Comparison of ENCODE assay signal across 1 cellular context in the genomic region with DNA sequence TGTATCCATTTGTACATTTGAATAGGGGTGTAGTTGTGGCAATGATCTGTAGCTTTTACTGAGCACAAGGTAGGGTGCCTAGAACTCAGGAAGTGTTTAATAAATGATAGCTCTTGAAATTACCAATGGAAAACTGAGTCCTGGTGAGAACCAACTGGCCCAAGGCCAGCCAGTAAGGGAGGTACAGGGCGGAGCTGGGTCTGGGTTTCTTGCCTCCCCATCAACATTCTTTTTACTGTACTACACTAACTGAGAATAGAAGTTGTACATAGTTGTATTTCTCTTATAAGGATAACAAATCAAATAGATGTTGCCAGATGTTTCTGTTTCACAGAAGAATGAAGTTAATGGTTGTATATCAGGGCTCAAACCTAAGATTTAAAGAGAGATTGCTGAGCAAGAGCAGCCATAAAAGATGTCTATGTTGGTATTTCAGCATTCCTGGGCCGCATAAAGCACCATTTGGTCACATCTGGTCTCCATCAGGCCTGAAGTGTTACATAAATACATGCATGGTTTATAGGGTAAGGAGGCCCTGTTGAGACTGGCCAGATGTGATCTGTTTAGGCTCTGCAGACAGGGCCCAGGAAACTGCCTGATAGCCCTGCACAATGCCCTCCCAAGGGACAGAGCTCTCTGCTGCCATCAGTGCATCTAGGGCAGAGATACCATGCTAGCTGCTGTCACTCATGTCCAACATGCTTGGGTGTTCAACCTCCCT.
A peak's percentile ranks its signal among the peaks of the same experiment; 100 is the strongest.
TF ChIP-seq lines count a peak whose summit lies in the region.

No MANE protein-coding gene starts in this region.

TF ChIP-seq in SK-N-SH treated with all-trans-retinoic acid at 6 μM for 48 hours, 23 proteins besides CTCF, POLR2A, EP300 and RAD21 (continued from another document):
- TF ChIP-seq POU6F1 (CRISPR knock-in tag; IDR thresholded peaks at IDR 0.05; ENCODE audit: borderline replicate concordance, low read depth) (no peak), ZNF8 (CRISPR knock-in tag; IDR thresholded peaks at IDR 0.05) (peak; percentile 18; the same call in 1 of the 2 replicates), PPARA (CRISPR knock-in tag; IDR thresholded peaks at IDR 0.05; ENCODE audit: borderline replicate concordance) (no peak), BACH2 (CRISPR knock-in tag; IDR thresholded peaks at IDR 0.05; ENCODE audit: borderline replicate concordance) (0 out of 2 replicates have a peak, but pooled peaks have one; percentile 17), TOX (CRISPR knock-in tag; IDR thresholded peaks at IDR 0.05; ENCODE audit: borderline replicate concordance) (no peak), ESRRG (CRISPR knock-in tag; IDR thresholded peaks at IDR 0.05) (no peak), ZFP30 (CRISPR knock-in tag; IDR thresholded peaks at IDR 0.05) (no peak), TSHZ2 (CRISPR knock-in tag; IDR thresholded peaks at IDR 0.05) (peak; percentile 99), ZFP3 (CRISPR knock-in tag; IDR thresholded peaks at IDR 0.05) (no peak), ZNF70 (CRISPR knock-in tag; IDR thresholded peaks at IDR 0.05) (peak; percentile 20; the same call in 1 of the 2 replicates)
- TF ChIP-seq, protein P1, sequence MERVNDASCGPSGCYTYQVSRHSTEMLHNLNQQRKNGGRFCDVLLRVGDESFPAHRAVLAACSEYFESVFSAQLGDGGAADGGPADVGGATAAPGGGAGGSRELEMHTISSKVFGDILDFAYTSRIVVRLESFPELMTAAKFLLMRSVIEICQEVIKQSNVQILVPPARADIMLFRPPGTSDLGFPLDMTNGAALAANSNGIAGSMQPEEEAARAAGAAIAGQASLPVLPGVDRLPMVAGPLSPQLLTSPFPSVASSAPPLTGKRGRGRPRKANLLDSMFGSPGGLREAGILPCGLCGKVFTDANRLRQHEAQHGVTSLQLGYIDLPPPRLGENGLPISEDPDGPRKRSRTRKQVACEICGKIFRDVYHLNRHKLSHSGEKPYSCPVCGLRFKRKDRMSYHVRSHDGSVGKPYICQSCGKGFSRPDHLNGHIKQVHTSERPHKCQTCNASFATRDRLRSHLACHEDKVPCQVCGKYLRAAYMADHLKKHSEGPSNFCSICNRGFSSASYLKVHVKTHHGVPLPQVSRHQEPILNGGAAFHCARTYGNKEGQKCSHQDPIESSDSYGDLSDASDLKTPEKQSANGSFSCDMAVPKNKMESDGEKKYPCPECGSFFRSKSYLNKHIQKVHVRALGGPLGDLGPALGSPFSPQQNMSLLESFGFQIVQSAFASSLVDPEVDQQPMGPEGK (CRISPR knock-in tag; IDR thresholded peaks at IDR 0.05; ENCODE audit: borderline replicate concordance), result no peak
